Comparison of ENCODE assay signal across 1 cellular context in genomic region chr16:69859105-69859969, GRCh38.
A peak's percentile ranks its signal among the peaks of the same experiment; 100 is the strongest.
TF ChIP-seq lines count a peak whose summit lies in the region.

No MANE protein-coding gene starts in this region.

TF ChIP-seq in HepG2, 621 proteins besides CTCF, POLR2A, EP300 and RAD21 (continued from another document and continues in another):
- TF ChIP-seq FOXM1 (CRISPR knock-in tag; IDR thresholded peaks at IDR 0.05) (no peak), ZNF263 (CRISPR knock-in tag; IDR thresholded peaks at IDR 0.05) (no peak), ZNF337 (CRISPR knock-in tag; IDR thresholded peaks at IDR 0.05; ENCODE audit: borderline replicate concordance, low read depth) (no peak), ZSCAN9 (CRISPR knock-in tag; IDR thresholded peaks at IDR 0.05; ENCODE audit: borderline replicate concordance) (no peak), ZNF615 (CRISPR knock-in tag; IDR thresholded peaks at IDR 0.05; ENCODE audit: borderline replicate concordance) (no peak), CBX5 (CRISPR knock-in tag; IDR thresholded peaks at IDR 0.05; ENCODE audit: borderline replicate concordance) (no peak), YY1 (IDR thresholded peaks at IDR 0.05; ENCODE audit: insufficient read depth, insufficient replicate concordance, low read depth, low read length) (no peak), JDP2 (CRISPR knock-in tag; IDR thresholded peaks at IDR 0.05; ENCODE audit: borderline replicate concordance) (no peak), ZBTB44 (CRISPR knock-in tag; IDR thresholded peaks at IDR 0.05) (no peak), STAT6 (CRISPR knock-in tag; IDR thresholded peaks at IDR 0.05; ENCODE audit: borderline replicate concordance) (0 out of 2 replicates have a peak, but pooled peaks have one; percentile 25), ZNF660 (CRISPR knock-in tag; IDR thresholded peaks at IDR 0.05; ENCODE audit: borderline replicate concordance, low read depth) (no peak), ZNF790 (CRISPR knock-in tag; IDR thresholded peaks at IDR 0.05; ENCODE audit: borderline replicate concordance) (no peak), MXI1 (IDR thresholded peaks at IDR 0.05; ENCODE audit: borderline replicate concordance, low read depth, low read length) (no peak; the same call in 2 of the 3 replicates), NFE2 (CRISPR knock-in tag; IDR thresholded peaks at IDR 0.05) (no peak), ZNF33B (CRISPR knock-in tag; IDR thresholded peaks at IDR 0.05) (0 out of 2 replicates have a peak, but pooled peaks have one; percentile 50), ZNF143 (CRISPR knock-in tag; IDR thresholded peaks at IDR 0.05) (no peak), ZNF724P (CRISPR knock-in tag; IDR thresholded peaks at IDR 0.05; ENCODE audit: borderline replicate concordance) (no peak), SNAI1 (CRISPR knock-in tag; IDR thresholded peaks at IDR 0.05; ENCODE audit: borderline replicate concordance) (0 out of 2 replicates have a peak, but pooled peaks have one; percentile 81), DPF2 (CRISPR knock-in tag; IDR thresholded peaks at IDR 0.05; ENCODE audit: borderline replicate concordance, low read depth) (peak; percentile 47; the same call in 1 of the 2 replicates), FIP1L1 (IDR thresholded peaks at IDR 0.05; ENCODE audit: borderline replicate concordance, insufficient read depth, low read depth, low read length) (no peak), MBD4 (IDR thresholded peaks at IDR 0.05; ENCODE audit: borderline replicate concordance, low read length) (no peak), U2AF1 (optimal IDR thresholded peaks at IDR 0.05; ENCODE audit: low read depth, low read length) (no peak), ZNF746 (CRISPR knock-in tag; IDR thresholded peaks at IDR 0.05) (peak; percentile 37; the same call in 1 of the 2 replicates), LRRFIP1 (CRISPR knock-in tag; conservative IDR thresholded peaks at IDR 0.05) (no peak), ZNF460 (CRISPR knock-in tag; IDR thresholded peaks at IDR 0.05; ENCODE audit: borderline replicate concordance) (peak; percentile 26; the same call in 1 of the 2 replicates), SKI (IDR thresholded peaks at IDR 0.05; ENCODE audit: partially characterized antibody) (peak; percentile 99), ZIK1 (CRISPR knock-in tag; IDR thresholded peaks at IDR 0.05; ENCODE audit: borderline replicate concordance, low read depth) (no peak), ZC3H4 (CRISPR knock-in tag; IDR thresholded peaks at IDR 0.05; ENCODE audit: borderline replicate concordance) (no peak), ZNF83 (CRISPR knock-in tag; IDR thresholded peaks at IDR 0.05; ENCODE audit: borderline replicate concordance) (no peak), JUN (CRISPR knock-in tag; IDR thresholded peaks at IDR 0.05) (peak; percentile 76), NCOA5 (CRISPR knock-in tag; IDR thresholded peaks at IDR 0.05) (no peak), DR1 (CRISPR knock-in tag; IDR thresholded peaks at IDR 0.05) (no peak), ZNF891 (CRISPR knock-in tag; IDR thresholded peaks at IDR 0.05) (0 out of 2 replicates have a peak, but pooled peaks have one; percentile 29), SSRP1 (CRISPR knock-in tag; IDR thresholded peaks at IDR 0.05) (no peak), ZNF430 (CRISPR knock-in tag; IDR thresholded peaks at IDR 0.05) (peak; percentile 81), RFX3 (CRISPR knock-in tag; IDR thresholded peaks at IDR 0.05) (no peak), ZNF383 (CRISPR knock-in tag; IDR thresholded peaks at IDR 0.05; ENCODE audit: borderline replicate concordance) (no peak), ZBTB7B (CRISPR knock-in tag; IDR thresholded peaks at IDR 0.05) (peak; percentile 60; the same call in 1 of the 2 replicates), CBX1 (IDR thresholded peaks at IDR 0.05; ENCODE audit: low read depth) (no peak), FOXC1 (CRISPR knock-in tag; IDR thresholded peaks at IDR 0.05; ENCODE audit: borderline replicate concordance) (no peak), ZSCAN21 (CRISPR knock-in tag; IDR thresholded peaks at IDR 0.05; ENCODE audit: borderline replicate concordance) (no peak; the same call in 1 of the 2 replicates), ZNF605 (CRISPR knock-in tag; IDR thresholded peaks at IDR 0.05) (peak; percentile 55; the same call in 1 of the 2 replicates), ZFP62 (CRISPR knock-in tag; IDR thresholded peaks at IDR 0.05) (no peak), SP1 (IDR thresholded peaks at IDR 0.05) (no peak), SP1 (CRISPR knock-in tag; IDR thresholded peaks at IDR 0.05) (no peak), ZNF720 (CRISPR knock-in tag; IDR thresholded peaks at IDR 0.05) (no peak)
- TF ChIP-seq, protein P1, sequence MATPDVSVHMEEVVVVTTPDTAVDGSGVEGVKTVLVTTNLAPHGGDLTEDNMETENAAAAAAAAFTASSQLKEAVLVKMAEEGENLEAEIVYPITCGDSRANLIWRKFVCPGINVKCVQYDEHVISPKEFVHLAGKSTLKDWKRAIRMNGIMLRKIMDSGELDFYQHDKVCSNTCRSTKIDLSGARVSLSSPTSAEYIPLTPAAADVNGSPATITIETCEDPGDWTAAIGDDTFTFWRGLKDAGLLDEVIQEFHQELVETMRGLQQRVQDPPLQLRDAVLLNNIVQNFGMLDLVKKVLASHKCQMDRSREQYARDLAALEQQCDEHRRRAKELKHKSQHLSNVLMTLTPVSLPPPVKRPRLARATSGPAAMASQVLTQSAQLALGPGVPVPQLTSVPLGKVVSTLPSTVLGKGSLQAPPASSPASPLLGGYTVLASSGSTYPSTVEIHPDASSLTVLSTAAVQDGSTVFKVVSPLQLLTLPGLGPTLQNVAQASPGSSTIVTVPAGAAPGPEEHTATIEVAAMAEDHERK (CRISPR knock-in tag; IDR thresholded peaks at IDR 0.05; ENCODE audit: low read depth): no peak
- TF ChIP-seq, protein P2, sequence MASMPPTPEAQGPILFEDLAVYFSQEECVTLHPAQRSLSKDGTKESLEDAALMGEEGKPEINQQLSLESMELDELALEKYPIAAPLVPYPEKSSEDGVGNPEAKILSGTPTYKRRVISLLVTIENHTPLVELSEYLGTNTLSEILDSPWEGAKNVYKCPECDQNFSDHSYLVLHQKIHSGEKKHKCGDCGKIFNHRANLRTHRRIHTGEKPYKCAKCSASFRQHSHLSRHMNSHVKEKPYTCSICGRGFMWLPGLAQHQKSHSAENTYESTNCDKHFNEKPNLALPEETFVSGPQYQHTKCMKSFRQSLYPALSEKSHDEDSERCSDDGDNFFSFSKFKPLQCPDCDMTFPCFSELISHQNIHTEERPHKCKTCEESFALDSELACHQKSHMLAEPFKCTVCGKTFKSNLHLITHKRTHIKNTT (CRISPR knock-in tag; IDR thresholded peaks at IDR 0.05): no peak
- TF ChIP-seq, protein P3, sequence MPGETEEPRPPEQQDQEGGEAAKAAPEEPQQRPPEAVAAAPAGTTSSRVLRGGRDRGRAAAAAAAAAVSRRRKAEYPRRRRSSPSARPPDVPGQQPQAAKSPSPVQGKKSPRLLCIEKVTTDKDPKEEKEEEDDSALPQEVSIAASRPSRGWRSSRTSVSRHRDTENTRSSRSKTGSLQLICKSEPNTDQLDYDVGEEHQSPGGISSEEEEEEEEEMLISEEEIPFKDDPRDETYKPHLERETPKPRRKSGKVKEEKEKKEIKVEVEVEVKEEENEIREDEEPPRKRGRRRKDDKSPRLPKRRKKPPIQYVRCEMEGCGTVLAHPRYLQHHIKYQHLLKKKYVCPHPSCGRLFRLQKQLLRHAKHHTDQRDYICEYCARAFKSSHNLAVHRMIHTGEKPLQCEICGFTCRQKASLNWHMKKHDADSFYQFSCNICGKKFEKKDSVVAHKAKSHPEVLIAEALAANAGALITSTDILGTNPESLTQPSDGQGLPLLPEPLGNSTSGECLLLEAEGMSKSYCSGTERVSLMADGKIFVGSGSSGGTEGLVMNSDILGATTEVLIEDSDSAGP (CRISPR knock-in tag; IDR thresholded peaks at IDR 0.05; ENCODE audit: borderline replicate concordance): peak; percentile 46; the same call in 1 of the 2 replicates
- TF ChIP-seq, protein P4, sequence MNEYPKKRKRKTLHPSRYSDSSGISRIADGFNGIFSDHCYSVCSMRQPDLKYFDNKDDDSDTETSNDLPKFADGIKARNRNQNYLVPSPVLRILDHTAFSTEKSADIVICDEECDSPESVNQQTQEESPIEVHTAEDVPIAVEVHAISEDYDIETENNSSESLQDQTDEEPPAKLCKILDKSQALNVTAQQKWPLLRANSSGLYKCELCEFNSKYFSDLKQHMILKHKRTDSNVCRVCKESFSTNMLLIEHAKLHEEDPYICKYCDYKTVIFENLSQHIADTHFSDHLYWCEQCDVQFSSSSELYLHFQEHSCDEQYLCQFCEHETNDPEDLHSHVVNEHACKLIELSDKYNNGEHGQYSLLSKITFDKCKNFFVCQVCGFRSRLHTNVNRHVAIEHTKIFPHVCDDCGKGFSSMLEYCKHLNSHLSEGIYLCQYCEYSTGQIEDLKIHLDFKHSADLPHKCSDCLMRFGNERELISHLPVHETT (CRISPR knock-in tag; conservative IDR thresholded peaks at IDR 0.05): no peak
- TF ChIP-seq, protein P5, sequence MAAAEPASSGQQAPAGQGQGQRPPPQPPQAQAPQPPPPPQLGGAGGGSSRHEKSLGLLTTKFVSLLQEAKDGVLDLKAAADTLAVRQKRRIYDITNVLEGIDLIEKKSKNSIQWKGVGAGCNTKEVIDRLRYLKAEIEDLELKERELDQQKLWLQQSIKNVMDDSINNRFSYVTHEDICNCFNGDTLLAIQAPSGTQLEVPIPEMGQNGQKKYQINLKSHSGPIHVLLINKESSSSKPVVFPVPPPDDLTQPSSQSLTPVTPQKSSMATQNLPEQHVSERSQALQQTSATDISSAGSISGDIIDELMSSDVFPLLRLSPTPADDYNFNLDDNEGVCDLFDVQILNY (CRISPR knock-in tag; conservative IDR thresholded peaks at IDR 0.05): no peak
- TF ChIP-seq, protein P6, sequence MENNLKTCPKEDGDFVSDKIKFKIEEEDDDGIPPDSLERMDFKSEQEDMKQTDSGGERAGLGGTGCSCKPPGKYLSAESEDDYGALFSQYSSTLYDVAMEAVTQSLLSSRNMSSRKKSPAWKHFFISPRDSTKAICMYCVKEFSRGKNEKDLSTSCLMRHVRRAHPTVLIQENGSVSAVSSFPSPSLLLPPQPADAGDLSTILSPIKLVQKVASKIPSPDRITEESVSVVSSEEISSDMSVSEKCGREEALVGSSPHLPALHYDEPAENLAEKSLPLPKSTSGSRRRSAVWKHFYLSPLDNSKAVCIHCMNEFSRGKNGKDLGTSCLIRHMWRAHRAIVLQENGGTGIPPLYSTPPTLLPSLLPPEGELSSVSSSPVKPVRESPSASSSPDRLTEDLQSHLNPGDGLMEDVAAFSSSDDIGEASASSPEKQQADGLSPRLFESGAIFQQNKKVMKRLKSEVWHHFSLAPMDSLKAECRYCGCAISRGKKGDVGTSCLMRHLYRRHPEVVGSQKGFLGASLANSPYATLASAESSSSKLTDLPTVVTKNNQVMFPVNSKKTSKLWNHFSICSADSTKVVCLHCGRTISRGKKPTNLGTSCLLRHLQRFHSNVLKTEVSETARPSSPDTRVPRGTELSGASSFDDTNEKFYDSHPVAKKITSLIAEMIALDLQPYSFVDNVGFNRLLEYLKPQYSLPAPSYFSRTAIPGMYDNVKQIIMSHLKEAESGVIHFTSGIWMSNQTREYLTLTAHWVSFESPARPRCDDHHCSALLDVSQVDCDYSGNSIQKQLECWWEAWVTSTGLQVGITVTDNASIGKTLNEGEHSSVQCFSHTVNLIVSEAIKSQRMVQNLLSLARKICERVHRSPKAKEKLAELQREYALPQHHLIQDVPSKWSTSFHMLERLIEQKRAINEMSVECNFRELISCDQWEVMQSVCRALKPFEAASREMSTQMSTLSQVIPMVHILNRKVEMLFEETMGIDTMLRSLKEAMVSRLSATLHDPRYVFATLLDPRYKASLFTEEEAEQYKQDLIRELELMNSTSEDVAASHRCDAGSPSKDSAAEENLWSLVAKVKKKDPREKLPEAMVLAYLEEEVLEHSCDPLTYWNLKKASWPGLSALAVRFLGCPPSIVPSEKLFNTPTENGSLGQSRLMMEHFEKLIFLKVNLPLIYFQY (CRISPR knock-in tag; IDR thresholded peaks at IDR 0.05; ENCODE audit: borderline replicate concordance): no peak
